In the genomic region with DNA sequence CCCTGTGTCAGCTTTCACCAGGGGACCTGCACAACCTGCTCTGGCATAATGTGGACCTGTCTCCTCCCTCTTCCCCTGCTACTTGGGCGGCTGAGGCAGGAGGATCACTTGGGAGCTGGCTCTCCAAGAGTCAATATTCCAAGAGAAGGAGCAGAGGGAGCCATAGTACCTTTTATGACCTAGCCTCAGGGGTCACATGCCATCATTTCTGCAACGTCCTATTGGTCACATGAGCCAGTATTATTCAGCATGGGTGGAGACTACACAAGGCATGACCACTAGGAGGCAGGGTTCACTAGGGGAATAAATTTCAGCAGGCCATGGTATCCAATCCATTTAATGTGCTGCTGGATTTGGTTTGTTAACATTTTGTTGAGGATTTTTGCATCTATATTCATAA, we compare ENCODE assay signal across 1 cellular context.
A peak's percentile ranks its signal among the peaks of the same experiment; 100 is the strongest.
TF ChIP-seq lines count a peak whose summit lies in the region.

No MANE protein-coding gene starts in this region.

TF ChIP-seq in K562, 482 proteins besides CTCF, POLR2A, EP300 and RAD21 (continues in another document):
- TF ChIP-seq HNRNPH1 (optimal IDR thresholded peaks at IDR 0.05; ENCODE audit: low read depth, low read length), result no peak
- TF ChIP-seq MEF2A (IDR thresholded peaks at IDR 0.05; ENCODE audit: control insufficient read depth, low read depth, low read length), result no peak
- TF ChIP-seq, protein P1, sequence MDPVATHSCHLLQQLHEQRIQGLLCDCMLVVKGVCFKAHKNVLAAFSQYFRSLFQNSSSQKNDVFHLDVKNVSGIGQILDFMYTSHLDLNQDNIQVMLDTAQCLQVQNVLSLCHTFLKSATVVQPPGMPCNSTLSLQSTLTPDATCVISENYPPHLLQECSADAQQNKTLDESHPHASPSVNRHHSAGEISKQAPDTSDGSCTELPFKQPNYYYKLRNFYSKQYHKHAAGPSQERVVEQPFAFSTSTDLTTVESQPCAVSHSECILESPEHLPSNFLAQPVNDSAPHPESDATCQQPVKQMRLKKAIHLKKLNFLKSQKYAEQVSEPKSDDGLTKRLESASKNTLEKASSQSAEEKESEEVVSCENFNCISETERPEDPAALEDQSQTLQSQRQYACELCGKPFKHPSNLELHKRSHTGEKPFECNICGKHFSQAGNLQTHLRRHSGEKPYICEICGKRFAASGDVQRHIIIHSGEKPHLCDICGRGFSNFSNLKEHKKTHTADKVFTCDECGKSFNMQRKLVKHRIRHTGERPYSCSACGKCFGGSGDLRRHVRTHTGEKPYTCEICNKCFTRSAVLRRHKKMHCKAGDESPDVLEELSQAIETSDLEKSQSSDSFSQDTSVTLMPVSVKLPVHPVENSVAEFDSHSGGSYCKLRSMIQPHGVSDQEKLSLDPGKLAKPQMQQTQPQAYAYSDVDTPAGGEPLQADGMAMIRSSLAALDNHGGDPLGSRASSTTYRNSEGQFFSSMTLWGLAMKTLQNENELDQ (CRISPR knock-in tag; IDR thresholded peaks at IDR 0.05; ENCODE audit: borderline replicate concordance), result no peak
- TF ChIP-seq DLX4 (CRISPR knock-in tag; IDR thresholded peaks at IDR 0.05), result no peak
- TF ChIP-seq MIER1 (IDR thresholded peaks at IDR 0.05; ENCODE audit: low read depth), result no peak
- TF ChIP-seq ZNF134 (CRISPR knock-in tag; conservative IDR thresholded peaks at IDR 0.05), result no peak
- no peak for TF ChIP-seq CHD2 (IDR thresholded peaks at IDR 0.05; ENCODE audit: low read depth, low read length)
- TF ChIP-seq ZEB2 (IDR thresholded peaks at IDR 0.05), result 0 out of 2 replicates have a peak, but pooled peaks have one; percentile 17
- TF ChIP-seq ATF7 (IDR thresholded peaks at IDR 0.05), result peak; percentile 37; the same call in 1 of the 2 replicates
- peak; percentile 80 for TF ChIP-seq TRIM28 (IDR thresholded peaks at IDR 0.05)
- TF ChIP-seq ZBTB43 (CRISPR knock-in tag; IDR thresholded peaks at IDR 0.05), result no peak
- no peak for TF ChIP-seq HNRNPK (IDR thresholded peaks at IDR 0.05; ENCODE audit: low read depth, low read length, poor library complexity, severe bottlenecking)
- TF ChIP-seq CBX3 (IDR thresholded peaks at IDR 0.05; ENCODE audit: borderline replicate concordance in 1 of 2, low read length in 2 of 2), result peak in 1 of 2 experiments; percentile 95; a peak in 2 of 3 replicates
- peak; percentile 68; the same call in 1 of the 2 replicates for TF ChIP-seq TOE1 (IDR thresholded peaks at IDR 0.05; ENCODE audit: borderline replicate concordance)
- TF ChIP-seq TOE1 (CRISPR knock-in tag; IDR thresholded peaks at IDR 0.05; ENCODE audit: borderline replicate concordance, low read depth), result no peak
- peak; percentile 40; the same call in 1 of the 2 replicates for TF ChIP-seq SMC3 (conservative IDR thresholded peaks at IDR 0.05; ENCODE audit: insufficient read depth, low read depth, low read length)
- peak; percentile 66; the same call in 1 of the 2 replicates for TF ChIP-seq CBX1 (IDR thresholded peaks at IDR 0.05; ENCODE audit: low read depth)
- TF ChIP-seq, protein P2, sequence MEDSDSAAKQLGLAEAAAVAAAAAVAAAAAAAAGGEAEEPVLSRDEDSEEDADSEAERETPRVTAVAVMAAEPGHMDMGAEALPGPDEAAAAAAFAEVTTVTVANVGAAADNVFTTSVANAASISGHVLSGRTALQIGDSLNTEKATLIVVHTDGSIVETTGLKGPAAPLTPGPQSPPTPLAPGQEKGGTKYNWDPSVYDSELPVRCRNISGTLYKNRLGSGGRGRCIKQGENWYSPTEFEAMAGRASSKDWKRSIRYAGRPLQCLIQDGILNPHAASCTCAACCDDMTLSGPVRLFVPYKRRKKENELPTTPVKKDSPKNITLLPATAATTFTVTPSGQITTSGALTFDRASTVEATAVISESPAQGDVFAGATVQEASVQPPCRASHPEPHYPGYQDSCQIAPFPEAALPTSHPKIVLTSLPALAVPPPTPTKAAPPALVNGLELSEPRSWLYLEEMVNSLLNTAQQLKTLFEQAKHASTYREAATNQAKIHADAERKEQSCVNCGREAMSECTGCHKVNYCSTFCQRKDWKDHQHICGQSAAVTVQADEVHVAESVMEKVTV (CRISPR knock-in tag; IDR thresholded peaks at IDR 0.05), result 0 out of 2 replicates have a peak, but pooled peaks have one; percentile 17
- no peak for TF ChIP-seq RBM14 (IDR thresholded peaks at IDR 0.05; ENCODE audit: borderline replicate concordance, insufficient read depth, low read depth, low read length)
- 0 out of 4 replicates have a peak, but pooled peaks of 1 of the 2 experiments have one; percentile 40 for TF ChIP-seq TRIM24 (IDR thresholded peaks at IDR 0.05)
- no peak for TF ChIP-seq SUPT5H (IDR thresholded peaks at IDR 0.05)
- TF ChIP-seq TEAD4 (IDR thresholded peaks at IDR 0.05; ENCODE audit: low read length), result no peak
- TF ChIP-seq TEAD4 (CRISPR knock-in tag; IDR thresholded peaks at IDR 0.05; ENCODE audit: borderline replicate concordance), result no peak
- TF ChIP-seq MTA3 (IDR thresholded peaks at IDR 0.05; ENCODE audit: borderline replicate concordance), result 0 out of 2 replicates have a peak, but pooled peaks have one; percentile 23
- TF ChIP-seq MTF1 (CRISPR knock-in tag; IDR thresholded peaks at IDR 0.05; ENCODE audit: borderline replicate concordance), result no peak
- TF ChIP-seq, protein P3, sequence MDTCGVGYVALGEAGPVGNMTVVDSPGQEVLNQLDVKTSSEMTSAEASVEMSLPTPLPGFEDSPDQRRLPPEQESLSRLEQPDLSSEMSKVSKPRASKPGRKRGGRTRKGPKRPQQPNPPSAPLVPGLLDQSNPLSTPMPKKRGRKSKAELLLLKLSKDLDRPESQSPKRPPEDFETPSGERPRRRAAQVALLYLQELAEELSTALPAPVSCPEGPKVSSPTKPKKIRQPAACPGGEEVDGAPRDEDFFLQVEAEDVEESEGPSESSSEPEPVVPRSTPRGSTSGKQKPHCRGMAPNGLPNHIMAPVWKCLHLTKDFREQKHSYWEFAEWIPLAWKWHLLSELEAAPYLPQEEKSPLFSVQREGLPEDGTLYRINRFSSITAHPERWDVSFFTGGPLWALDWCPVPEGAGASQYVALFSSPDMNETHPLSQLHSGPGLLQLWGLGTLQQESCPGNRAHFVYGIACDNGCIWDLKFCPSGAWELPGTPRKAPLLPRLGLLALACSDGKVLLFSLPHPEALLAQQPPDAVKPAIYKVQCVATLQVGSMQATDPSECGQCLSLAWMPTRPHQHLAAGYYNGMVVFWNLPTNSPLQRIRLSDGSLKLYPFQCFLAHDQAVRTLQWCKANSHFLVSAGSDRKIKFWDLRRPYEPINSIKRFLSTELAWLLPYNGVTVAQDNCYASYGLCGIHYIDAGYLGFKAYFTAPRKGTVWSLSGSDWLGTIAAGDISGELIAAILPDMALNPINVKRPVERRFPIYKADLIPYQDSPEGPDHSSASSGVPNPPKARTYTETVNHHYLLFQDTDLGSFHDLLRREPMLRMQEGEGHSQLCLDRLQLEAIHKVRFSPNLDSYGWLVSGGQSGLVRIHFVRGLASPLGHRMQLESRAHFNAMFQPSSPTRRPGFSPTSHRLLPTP (IDR thresholded peaks at IDR 0.05; ENCODE audit: borderline replicate concordance, extremely low read depth, insufficient read length), result no peak
- TF ChIP-seq, protein P4, sequence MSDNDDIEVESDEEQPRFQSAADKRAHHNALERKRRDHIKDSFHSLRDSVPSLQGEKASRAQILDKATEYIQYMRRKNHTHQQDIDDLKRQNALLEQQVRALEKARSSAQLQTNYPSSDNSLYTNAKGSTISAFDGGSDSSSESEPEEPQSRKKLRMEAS (CRISPR knock-in tag; IDR thresholded peaks at IDR 0.05), result 0 out of 2 replicates have a peak, but pooled peaks have one; percentile 18
- TF ChIP-seq NFYB (IDR thresholded peaks at IDR 0.05; ENCODE audit: extremely low read depth, insufficient read length), result peak; percentile 26
- peak; percentile 19; the same call in 1 of the 2 replicates for TF ChIP-seq MGA (IDR thresholded peaks at IDR 0.05)
- TF ChIP-seq ZNF449 (CRISPR knock-in tag; IDR thresholded peaks at IDR 0.05), result no peak
- no peak for TF ChIP-seq ADNP (tag; IDR thresholded peaks at IDR 0.05)
- TF ChIP-seq BHLHE40 (IDR thresholded peaks at IDR 0.05; ENCODE audit: low read length), result peak; percentile 83
- TF ChIP-seq EZH2 (IDR thresholded peaks at IDR 0.05; ENCODE audit: borderline replicate concordance, low read depth, low read length), result no peak
- peak; percentile 67 for TF ChIP-seq L3MBTL2 (IDR thresholded peaks at IDR 0.05)
